9 cellular contexts compared by ENCODE assay signal in genomic region chr4:51906167-51906647, GRCh38.
DNase-seq lines count a peak whose midpoint lies in the region; ATAC-seq, FAIRE-seq and TF ChIP-seq lines count a peak whose summit lies in the region.
"Had no signal": no experiment of that assay in that cellular context is flagged by ENCODE, and none has a peak within 500 bp of the region (broad histone marks: within the 10 kb centered on the region; RNA-seq: fewer than 3 reads in every experiment).

No MANE protein-coding gene starts in this region.

- no peak for TF ChIP-seq EP300 in suprapubic skin (IDR thresholded peaks at IDR 0.05)

- no peak for DNase-seq in activated CD8-positive, alpha-beta memory T cell treated with anti-CD3 and anti-CD28 coated beads, Interleukin-2, amount 10 ng/mL, durations not matched to agents 7 days and 5 days
- DNase-seq in activated CD8-positive, alpha-beta memory T cell treated with anti-CD3 and anti-CD28 coated beads for 24 hours = no peak
- DNase-seq in SKM-1 (lab: John Stamatoyannopoulos, UW; ENCODE audit: unreplicated experiment) = peak; percentile 57
- DNase-seq in pancreas = no peak
- no peak for DNase-seq in suprapubic skin (ENCODE audit: low spot score in 2 of 2)
- DNase-seq in mucosa of gallbladder (ENCODE audit: low spot score) = no peak
- no peak for DNase-seq in activated CD8-positive, alpha-beta memory T cell treated with anti-CD3 and anti-CD28 coated beads, Interleukin-2, amount 50 U/mL, for 4 hours

- H3K9me3 ChIP-seq in pancreas (no peaks in the 10 kb centered on the region), suprapubic skin (no peaks in the 10 kb centered on the region)
- H3K9me3 ChIP-seq: SJSA1 had no signal

- TF ChIP-seq CTCF in pancreas (IDR thresholded peaks at IDR 0.05) = no peak
- no peak for TF ChIP-seq CTCF in suprapubic skin (IDR thresholded peaks at IDR 0.05)

- peaks cover 11% of the 10 kb centered on the region for H3K4me1 Mint-ChIP-seq in activated CD8-positive, alpha-beta memory T cell treated with anti-CD3 and anti-CD28 coated beads, Interleukin-2, amount 10 ng/mL, durations not matched to agents 7 days and 5 days

- FAIRE-seq in pancreas (lab: Jason Lieb, UNC) = no peak

- intact Hi-C loops in pancreas (cut with DNase I) = no loop called here

- H3K4me3 ChIP-seq in pancreas (no peak overlapping the region), suprapubic skin (no peak overlapping the region)
- H3K4me3 ChIP-seq: SJSA1 had no signal

- H3K27me3 ChIP-seq in pancreas = no peaks in the 10 kb centered on the region
- no peaks in the 10 kb centered on the region for H3K27me3 ChIP-seq in suprapubic skin
- H3K27me3 ChIP-seq: SJSA1 had no signal

- 62 to 65% methylated on average over 5 of the region's 5 CpGs for WGBS in pancreas, 2 donors
- 86% methylated on average over 5 of the region's 5 CpGs for WGBS in suprapubic skin

- no peaks in the 10 kb centered on the region for H3K9me3 Mint-ChIP-seq in activated CD8-positive, alpha-beta memory T cell treated with anti-CD3 and anti-CD28 coated beads, Interleukin-2, amount 10 ng/mL, durations not matched to agents 7 days and 5 days (ENCODE audit: low read depth)

- peaks cover 28% of the 10 kb centered on the region for H3K36me3 Mint-ChIP-seq in activated CD8-positive, alpha-beta memory T cell treated with anti-CD3 and anti-CD28 coated beads, Interleukin-2, amount 10 ng/mL, durations not matched to agents 7 days and 5 days

- ATAC-seq in activated CD8-positive, alpha-beta memory T cell treated with anti-CD3 and anti-CD28 coated beads, Interleukin-2, amount 10 ng/mL, durations not matched to agents 7 days and 5 days = peak; percentile 39
- ATAC-seq in HG02938 (IDR thresholded peaks at IDR 0.05; ENCODE audit: unreplicated experiment) (peak; percentile 99), pancreas (peak in 3 of 4 donors; percentile 10 to 69 (median 27))

- no peak for TF ChIP-seq POLR2A in suprapubic skin (IDR thresholded peaks at IDR 0.05)

- peaks cover 30 to 43% (median 35%) of the 10 kb centered on the region in 3 donors for H3K4me1 ChIP-seq in pancreas
- no peaks in the 10 kb centered on the region for H3K4me1 ChIP-seq in suprapubic skin
- H3K4me1 ChIP-seq: SJSA1 had no signal

- CTCF ChIA-PET in activated CD8-positive, alpha-beta memory T cell treated with anti-CD3 and anti-CD28 coated beads, Interleukin-2, amount 10 ng/mL, durations not matched to agents 7 days and 5 days (lab: Charles Lee) = interaction anchor here (1.5 kb wide), 1 partner anchor 10 kb away, joined by 5 read pairs; no protein-coding TSS in a partner anchor

- H3K27ac Mint-ChIP-seq in activated CD8-positive, alpha-beta memory T cell treated with anti-CD3 and anti-CD28 coated beads, Interleukin-2, amount 10 ng/mL, durations not matched to agents 7 days and 5 days = peak overlapping the region; percentile 3

- H3K27ac ChIP-seq in pancreas (peak overlapping the region in 1 of 4 donors; percentile 33), suprapubic skin (no peak overlapping the region)
- H3K27ac ChIP-seq: SJSA1 had no signal

- peaks cover 0 to 3% (median 0%) of the 10 kb centered on the region in 3 donors for H3K36me3 ChIP-seq in pancreas
- H3K36me3 ChIP-seq in suprapubic skin = peaks cover 40% of the 10 kb centered on the region

- H3K4me3 Mint-ChIP-seq in activated CD8-positive, alpha-beta memory T cell treated with anti-CD3 and anti-CD28 coated beads, Interleukin-2, amount 10 ng/mL, durations not matched to agents 7 days and 5 days = no peak overlapping the region

- H3K27me3 Mint-ChIP-seq in activated CD8-positive, alpha-beta memory T cell treated with anti-CD3 and anti-CD28 coated beads, Interleukin-2, amount 10 ng/mL, durations not matched to agents 7 days and 5 days = no peaks in the 10 kb centered on the region

Comparison
In these comparisons a context has a peak if more than half of its experiments do, and no peak if none do; other contexts are left out.
1. ATAC-seq: peak in every context shown above with its lines; median percentile 99 in HG02938; 39 in activated CD8-positive, alpha-beta memory T cell treated with anti-CD3 and anti-CD28 coated beads, Interleukin-2, amount 10 ng/mL, durations not matched to agents 7 days and 5 days; 27 in pancreas.